In the genomic region with DNA sequence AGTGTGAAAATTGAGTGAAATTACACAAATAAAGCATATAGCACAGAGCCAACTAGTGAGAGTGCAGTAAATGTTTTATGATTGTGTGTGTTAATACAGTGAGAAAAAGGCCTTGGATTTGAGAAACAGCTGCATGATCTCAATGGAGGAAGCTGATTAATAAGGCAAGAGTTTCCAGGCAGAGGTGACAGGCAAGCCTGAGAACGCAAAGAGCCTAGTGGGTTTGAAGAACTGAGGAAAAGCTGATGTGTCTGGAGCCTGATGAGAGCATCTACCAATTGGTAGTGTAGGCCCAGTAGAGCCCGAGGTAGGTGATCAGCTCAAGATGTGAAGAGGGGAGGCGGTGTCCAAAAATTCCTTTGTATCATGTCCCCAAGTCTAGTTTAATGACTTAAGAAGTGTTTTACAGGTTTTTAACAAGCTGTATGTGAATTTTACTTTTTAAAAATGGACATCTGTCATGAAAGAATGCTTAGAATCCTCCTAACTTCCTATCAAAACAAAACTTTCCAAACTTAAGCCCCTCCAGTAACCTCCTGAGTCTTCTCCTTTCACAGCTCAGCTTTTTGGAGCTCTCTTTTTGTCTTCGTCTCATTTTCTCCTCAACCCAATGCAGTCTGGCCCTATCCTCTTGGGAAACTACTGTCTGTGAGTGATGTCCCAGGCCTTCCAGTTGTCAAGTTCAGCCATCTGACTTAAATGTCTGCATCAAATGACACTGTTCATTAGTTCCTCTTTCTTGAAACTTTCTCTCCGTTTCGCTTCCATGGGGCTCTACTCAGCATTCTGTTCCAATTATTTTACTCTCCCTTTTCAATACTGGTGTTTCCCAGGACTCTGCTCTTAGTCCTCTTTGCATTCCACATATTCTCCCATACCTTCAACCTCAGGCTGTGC, we compare ENCODE assay signal across 8 cellular contexts. TPM values are rescaled to one million over a fixed set of nuclear protein-coding genes. Genes with fewer than 3 reads are reported as not detected.
A peak's percentile ranks its signal among the peaks of the same experiment; 100 is the strongest.
DNase-seq lines count a peak whose midpoint lies in the region; ATAC-seq, FAIRE-seq and TF ChIP-seq lines count a peak whose summit lies in the region.

No MANE protein-coding gene starts in this region.

- TF ChIP-seq POLR2A in H54 (IDR thresholded peaks at IDR 0.05; ENCODE audit: low read depth, low read length) = no peak

- H3K4me1 ChIP-seq in GM23338 (ENCODE audit: insufficient read depth) (peaks cover 12% of the 10 kb centered on the region; the same call in 1 of the 2 replicates), lower lobe of right lung (peaks cover 27% of the 10 kb centered on the region)

- no peaks in the 10 kb centered on the region for H3K36me3 Mint-ChIP-seq in GM23338 (ENCODE audit: low read depth)
- H3K36me3 Mint-ChIP-seq in CD4-positive, alpha-beta T cell (ENCODE audit: low read depth) = peaks cover 17% of the 10 kb centered on the region

- H3K4me1 Mint-ChIP-seq in GM23338 = peaks cover 8% of the 10 kb centered on the region
- peaks cover 23% of the 10 kb centered on the region for H3K4me1 Mint-ChIP-seq in CD4-positive, alpha-beta T cell (ENCODE audit: low read depth)

- no peak for FAIRE-seq in H54 (lab: Jason Lieb, UNC)

- H3K79me2 ChIP-seq in GM23338 (replicated peaks; ENCODE audit: insufficient read depth) = peaks cover 86% of the 10 kb centered on the region

- peaks cover 20% of the 10 kb centered on the region for H4K20me1 ChIP-seq in GM23338 (replicated peaks; ENCODE audit: insufficient read depth)

- POLR2A ChIA-PET in CD4-positive, alpha-beta T cell (lab: Charles Lee) = interaction anchor here (0.9 to 3.8 kb wide), 10 partner anchors 7 to 1086 kb away, joined by 3 to 18 read pairs (median 6); partner anchors contain the start of genes AK9, AMD1, CD164 and CEP57L1

- no peak overlapping the region for H3K27ac Mint-ChIP-seq in GM23338
- H3K27ac Mint-ChIP-seq in CD4-positive, alpha-beta T cell = no peak overlapping the region

- H2AFZ ChIP-seq in GM23338 = no peak overlapping the region

- H3K27me3 ChIP-seq in GM23338 (ENCODE audit: insufficient read depth) = no peaks in the 10 kb centered on the region
- H3K27me3 ChIP-seq in lower lobe of right lung (ENCODE audit: low read depth) = no peaks in the 10 kb centered on the region
- H3K27me3 ChIP-seq in CD4-positive, alpha-beta T cell (ENCODE audit: control insufficient read depth, insufficient read depth, low read length) = no peaks in the 10 kb centered on the region

- TF ChIP-seq CTCF in AG10803 (conservative IDR thresholded peaks at IDR 0.05; ENCODE audit: low read length) = no peak
- no peak for TF ChIP-seq CTCF in GM23338 (conservative IDR thresholded peaks at IDR 0.05; ENCODE audit: low read depth in 2 of 2)
- TF ChIP-seq CTCF in WI38 (IDR thresholded peaks at IDR 0.05; ENCODE audit: low read depth, low read length) = no peak
- TF ChIP-seq CTCF in lower lobe of right lung (IDR thresholded peaks at IDR 0.05) = no peak
- TF ChIP-seq CTCF in CD4-positive, alpha-beta T cell (IDR thresholded peaks at IDR 0.05) = no peak

- no peaks in the 10 kb centered on the region for H3F3A ChIP-seq in GM23338 (replicated peaks; ENCODE audit: low read depth)

- no peaks in the 10 kb centered on the region for H3K9me3 Mint-ChIP-seq in GM23338
- H3K9me3 Mint-ChIP-seq in CD4-positive, alpha-beta T cell = no peaks in the 10 kb centered on the region

- CTCF ChIA-PET in CD4-positive, alpha-beta T cell (lab: Charles Lee) = interaction anchor here (1.0 kb wide), 1 partner anchor 7 kb away, joined by 3 read pairs; no protein-coding TSS in a partner anchor

- H3K27ac ChIP-seq in GM23338 (ENCODE audit: low read depth) = no peak overlapping the region
- peak overlapping the region; percentile 89 for H3K27ac ChIP-seq in lower lobe of right lung
- H3K27ac ChIP-seq in CD4-positive, alpha-beta T cell (ENCODE audit: low read depth, low read length) = no peak overlapping the region

- intact Hi-C loops in lower lobe of right lung (cut with DNase I) = no loop called here
- intact Hi-C loops in posterior cingulate gyrus (cut with DNase I) = no loop called here
- intact Hi-C loops in CD4-positive, alpha-beta T cell (cut with DNase I, micrococcal nuclease) = loop anchor here (2.0 to 10.0 kb wide), 5 partner anchors 15 to 1903 kb away; partner anchors contain the start of genes AK9 (in 1 of the 2), CEP57L1 (in 1 of the 2), FAM229B (in 1 of the 2) and FIG4 (in 1 of the 2)

- H3K4me3 ChIP-seq in AG10803 (ENCODE audit: low read length) = peak overlapping the region; percentile 97
- peak overlapping the region; percentile 74 for H3K4me3 ChIP-seq in GM23338
- H3K4me3 ChIP-seq in WI38 (ENCODE audit: low read depth, low read length) = peak overlapping the region; percentile 99
- peak overlapping the region; percentile 79 for H3K4me3 ChIP-seq in lower lobe of right lung

- no peaks in the 10 kb centered on the region for H3K9me2 ChIP-seq in GM23338 (ENCODE audit: insufficient read depth)

- DNase-seq in AG10803 (ENCODE audit: low read depth) = peak; percentile 11
- no peak for DNase-seq in GM23338 (ENCODE audit: low spot score)
- no peak for DNase-seq in lower lobe of right lung
- DNase-seq in activated gamma-delta T cell treated with Interleukin-2 at 50 U/mL for 16 hours = no peak
- DNase-seq in posterior cingulate gyrus = no peak
- no peak for DNase-seq in H54 (ENCODE audit: insufficient read length, low spot score)
- DNase-seq in CD4-positive, alpha-beta T cell = no peak

- H3K4me3 Mint-ChIP-seq in GM23338 = no peak overlapping the region
- H3K4me3 Mint-ChIP-seq in CD4-positive, alpha-beta T cell = no peak overlapping the region

- no peaks in the 10 kb centered on the region for H3K36me3 ChIP-seq in GM23338 (ENCODE audit: insufficient read depth)
- no peaks in the 10 kb centered on the region for H3K36me3 ChIP-seq in lower lobe of right lung

- no peaks in the 10 kb centered on the region for H3K9me3 ChIP-seq in lower lobe of right lung
- no peaks in the 10 kb centered on the region for H3K9me3 ChIP-seq in CD4-positive, alpha-beta T cell (ENCODE audit: control insufficient read depth, low read length)

- peak overlapping the region; percentile 91 for H3K4me2 ChIP-seq in GM23338

- ATAC-seq in GM23338 (no peak), lower lobe of right lung (no peak)
- no peak for ATAC-seq in CD4-positive, alpha-beta T cell (ENCODE audit: poor library complexity)

- H3K27me3 Mint-ChIP-seq in GM23338 (ENCODE audit: insufficient read depth, low read depth, poor library complexity) = peaks cover 7% of the 10 kb centered on the region
- H3K27me3 Mint-ChIP-seq in CD4-positive, alpha-beta T cell = no peaks in the 10 kb centered on the region

TF ChIP-seq in GM23338, 12 proteins besides CTCF, POLR2A, EP300 and RAD21 (continues in another document):
- no peak for TF ChIP-seq REST (IDR thresholded peaks at IDR 0.05; ENCODE audit: unreplicated experiment)

RNA-seq across cellular contexts. Expression of gene CDC40, which starts 1.2 kb away (rescaled TPM):
- 24.7 and 28.9 TPM in 2 replicates for total RNA-seq in GM23338 (2014; rRNA removed; shearing (Covaris generic))
- 57.3 and 58.4 TPM in 2 replicates for polyA plus RNA-seq in GM23338 (2016; fragmentation: Nextera tagmentation; extraction: Ambion mirVana)
- 27.9 TPM for total RNA-seq in lower lobe of right lung
- 10 to 100 TPM; 26.0 to 29.5 TPM for total RNA-seq in CD4-positive, alpha-beta T cell

RNA-seq across cellular contexts. Expression of gene WASF1, which starts 1.9 kb away (rescaled TPM):
- total RNA-seq in GM23338 (2014; rRNA removed; shearing (Covaris generic)) = 25.3 and 30.5 TPM in 2 replicates
- polyA plus RNA-seq in GM23338 (2016; fragmentation: Nextera tagmentation; extraction: Ambion mirVana) = 27.4 and 28.1 TPM in 2 replicates
- total RNA-seq in lower lobe of right lung = 4.3 TPM
- total RNA-seq in CD4-positive, alpha-beta T cell = under 1 TPM; 0.19 to 0.22 TPM

Comparison
In these comparisons a context has a peak if more than half of its experiments do, and no peak if none do; other contexts are left out.
1. intact Hi-C loops: an anchor here in CD4-positive, alpha-beta T cell (2.0 to 10.0 kb wide); none called in lower lobe of right lung and posterior cingulate gyrus.